In genomic region chr14:49073292-49073691, GRCh38 we compare ENCODE assay signal across 7 cellular contexts.
A peak's percentile ranks its signal among the peaks of the same experiment; 100 is the strongest.
DNase-seq lines count a peak whose midpoint lies in the region; ATAC-seq, FAIRE-seq and TF ChIP-seq lines count a peak whose summit lies in the region.
"Not testable (repeated sequence)": the region's sequence is repeated elsewhere in the genome, so short reads cannot be mapped to it uniquely, and the experiment has no call there.

No MANE protein-coding gene starts in this region.

- H3F3A ChIP-seq in GM23338 (replicated peaks; ENCODE audit: low read depth): not testable (repeated sequence)

- not testable (repeated sequence) for ATAC-seq in A549, GM23338, HCT116

- not testable (repeated sequence) for H3K79me2 ChIP-seq in GM23338 (replicated peaks; ENCODE audit: insufficient read depth); HCT116 (ENCODE audit: insufficient read depth, low read length)

- not testable (repeated sequence) for H3K4me3 ChIP-seq in A549; GM23338; HCT116 (replicated peaks in 1 of 2; ENCODE audit: low read depth in 1 of 2, low read length in 2 of 2); HEK293 (ENCODE audit: low read depth, low read length); liver (ENCODE audit: low read depth in 1 of 3, low read length in 3 of 3)

- H3K9ac ChIP-seq in HCT116 (ENCODE audit: low read length); liver (ENCODE audit: low read depth in 1 of 2, low read length in 2 of 2): not testable (repeated sequence)

- not testable (repeated sequence) for H3K9me3 Mint-ChIP-seq in GM23338

- TF ChIP-seq EP300 in A549 (IDR thresholded peaks at IDR 0.05); Ishikawa (IDR thresholded peaks at IDR 0.05; ENCODE audit: borderline replicate concordance): not testable (repeated sequence)

- not testable (repeated sequence) for TF ChIP-seq POLR2A in A549 (IDR thresholded peaks at IDR 0.05; ENCODE audit: low read length); HCT116 (IDR thresholded peaks at IDR 0.05; ENCODE audit: borderline replicate concordance, extremely low read depth, insufficient read depth, insufficient read length)

- not testable (repeated sequence) for H3K9me2 ChIP-seq in GM23338 (ENCODE audit: insufficient read depth); HCT116 (ENCODE audit: insufficient read depth)

- H3K4me2 ChIP-seq in A549; GM23338; HCT116 (ENCODE audit: low read length): not testable (repeated sequence)

- H3K27me3 ChIP-seq in GM23338 (ENCODE audit: insufficient read depth); HCT116 (ENCODE audit: insufficient read depth, low read length); liver (ENCODE audit: control insufficient read depth in 4 of 4, insufficient read depth in 4 of 4, low read length in 3 of 4): not testable (repeated sequence)

- not testable (repeated sequence) for DNase-seq in A549 (ENCODE audit: low read depth in 1 of 2, low spot score in 1 of 2); GM23338 (ENCODE audit: low spot score); HCT116 (ENCODE audit: low read depth, low spot score)
- DNase-seq in left kidney (ENCODE audit: low read depth, low spot score): peak; percentile 18

- not testable (repeated sequence) for H3K27ac ChIP-seq in A549; GM23338 (ENCODE audit: low read depth); HCT116 (ENCODE audit: low read depth, low read length); HEK293 (ENCODE audit: extremely low read depth, low read depth, low read length); liver (ENCODE audit: low read depth in 1 of 2, low read length in 2 of 2)

- not testable (repeated sequence) for BruUV-seq in HCT116 (replicated peaks; lab: Mats Ljungman, UMichigan)

- TF ChIP-seq RAD21 in A549 (conservative IDR thresholded peaks at IDR 0.05 in 1 of 2, IDR thresholded peaks at IDR 0.05 in 1 of 2); HCT116 (IDR thresholded peaks at IDR 0.05; ENCODE audit: low read depth); Ishikawa (IDR thresholded peaks at IDR 0.05; ENCODE audit: low read depth); liver (IDR thresholded peaks at IDR 0.05): not testable (repeated sequence)

- not testable (repeated sequence) for H3K4me1 ChIP-seq in A549; GM23338 (ENCODE audit: insufficient read depth); HCT116 (ENCODE audit: control insufficient read depth in 1 of 2, insufficient read depth in 2 of 2, low read length in 2 of 2); HEK293 (ENCODE audit: control insufficient read depth, insufficient read depth, low read length); liver (ENCODE audit: control insufficient read depth in 4 of 4, insufficient read depth in 4 of 4, low read length in 3 of 4)

- not testable (repeated sequence) for H3K36me3 Mint-ChIP-seq in GM23338 (ENCODE audit: low read depth)

- POLR2A ChIA-PET in A549 (lab: Yijun Ruan, JAX); HCT116 (lab: Charles Lee); HEK293 (lab: Yijun Ruan, JAX): not testable (repeated sequence)

- not testable (repeated sequence) for H2AFZ ChIP-seq in GM23338; HCT116 (ENCODE audit: low read depth, low read length, poor library complexity, severe bottlenecking)

- not testable (repeated sequence) for H3K4me3 Mint-ChIP-seq in GM23338

- RAD21 ChIA-PET in HCT116 (lab: Charles Lee; ENCODE audit: low non-redundant PET in 1 of 2, low total read pairs in 2 of 2, uncharacterized antibody in 2 of 2, unreplicated experiment in 2 of 2): not testable (repeated sequence)

- H3K4me1 Mint-ChIP-seq in GM23338: not testable (repeated sequence)

- not testable (repeated sequence) for H3K9me3 ChIP-seq in A549; HCT116 (ENCODE audit: control insufficient read depth in 1 of 2, insufficient read depth in 1 of 2, low read depth in 1 of 2, low read length in 2 of 2); HEK293 (ENCODE audit: control insufficient read depth, insufficient read depth, low read depth, low read length); liver (ENCODE audit: control insufficient read depth in 4 of 4, low read length in 3 of 4)

- not testable (repeated sequence) for H3K27me3 Mint-ChIP-seq in GM23338 (ENCODE audit: insufficient read depth, low read depth, poor library complexity)

- CTCF ChIA-PET in A549 (lab: Yijun Ruan, JAX); HCT116 (lab: Charles Lee); HEK293 (lab: Yijun Ruan, JAX): not testable (repeated sequence)

- not testable (repeated sequence) for FAIRE-seq in A549 (lab: Jason Lieb, UNC)

- H3K36me3 ChIP-seq in GM23338 (ENCODE audit: insufficient read depth); HCT116 (ENCODE audit: control insufficient read depth in 1 of 2, insufficient read depth in 2 of 2, low read length in 2 of 2); HEK293 (ENCODE audit: control insufficient read depth in 2 of 2, insufficient read depth in 1 of 2, low read length in 2 of 2); liver (ENCODE audit: control insufficient read depth in 4 of 4, insufficient read depth in 3 of 4, low read depth in 1 of 4, low read length in 3 of 4): not testable (repeated sequence)

- not testable (repeated sequence) for H4K20me1 ChIP-seq in GM23338 (replicated peaks; ENCODE audit: insufficient read depth); HCT116 (ENCODE audit: insufficient read depth)

- intact Hi-C loops in HCT116 (cut with micrococcal nuclease): not testable (repeated sequence)

- H3K27ac Mint-ChIP-seq in GM23338: not testable (repeated sequence)

- TF ChIP-seq CTCF in A549 (IDR thresholded peaks at IDR 0.05); GM23338 (conservative IDR thresholded peaks at IDR 0.05; ENCODE audit: low read depth in 2 of 2); HCT116 (IDR thresholded peaks at IDR 0.05 in 2 of 3, conservative IDR thresholded peaks at IDR 0.05 in 1 of 3; ENCODE audit: borderline replicate concordance in 1 of 3, insufficient read depth in 1 of 3, low read depth in 2 of 3, low read length in 2 of 3); HEK293 (tag by site-specific recombination; IDR thresholded peaks at IDR 0.05); liver (IDR thresholded peaks at IDR 0.05; ENCODE audit: low read depth, low read length, missing input control): not testable (repeated sequence)

TF ChIP-seq in liver, 16 proteins besides CTCF, POLR2A, EP300 and RAD21:
- TF ChIP-seq REST (IDR thresholded peaks at IDR 0.05): peak; percentile 96
TF ChIP-seq in liver: peak in this region for 1; not testable (repeated sequence) for 15.
